ENCODE assay signal across 1 cellular context in the genomic region with DNA sequence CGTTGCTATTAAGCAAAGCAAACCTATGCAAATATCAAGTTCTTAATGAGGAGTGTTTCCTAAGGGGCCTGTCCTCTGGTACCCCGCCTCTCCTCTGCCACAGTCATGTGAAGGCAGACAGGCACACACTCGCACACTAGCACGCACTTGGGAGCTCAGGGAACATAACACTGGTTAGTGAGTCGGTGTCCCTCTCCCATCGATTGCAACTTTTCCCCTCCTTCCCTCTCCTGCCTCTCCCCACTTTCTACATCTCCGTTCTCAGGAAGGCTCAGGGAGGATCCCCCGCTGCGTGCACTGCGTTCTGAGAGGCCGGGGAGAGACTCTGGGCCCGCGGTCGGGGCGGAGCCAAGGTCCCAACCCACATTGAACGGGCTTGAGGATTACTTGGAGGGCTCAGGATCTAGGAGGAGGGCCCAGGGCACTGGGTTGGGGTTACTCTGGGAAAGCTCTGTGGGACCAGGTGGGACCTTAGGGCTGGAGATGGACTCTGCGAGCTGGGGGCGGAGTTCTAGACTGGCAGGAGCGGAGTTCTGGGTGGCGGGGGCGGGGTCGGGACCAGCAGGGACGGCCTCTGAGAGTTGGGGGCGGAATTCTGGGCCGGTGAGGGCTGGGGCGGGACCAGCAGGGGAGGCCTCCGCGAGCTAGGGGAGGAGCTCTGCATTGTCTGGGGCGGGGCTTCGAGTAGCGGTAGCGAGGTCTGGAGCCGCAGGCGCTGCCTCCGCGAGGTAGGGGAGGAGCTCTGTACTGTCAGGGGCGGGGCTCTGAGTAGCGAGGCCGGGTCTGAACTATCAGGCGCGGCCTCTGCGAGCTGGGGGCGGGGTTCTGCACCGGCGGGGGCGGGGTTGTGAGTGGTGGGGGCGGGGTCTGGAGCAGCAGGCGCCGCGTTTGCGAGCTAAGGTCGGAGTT.
TF ChIP-seq lines count a peak whose summit lies in the region.

No MANE protein-coding gene starts in this region.

TF ChIP-seq in K562, 482 proteins besides CTCF, POLR2A, EP300 and RAD21 (continued from another document and continues in another):
- TF ChIP-seq, protein P1, sequence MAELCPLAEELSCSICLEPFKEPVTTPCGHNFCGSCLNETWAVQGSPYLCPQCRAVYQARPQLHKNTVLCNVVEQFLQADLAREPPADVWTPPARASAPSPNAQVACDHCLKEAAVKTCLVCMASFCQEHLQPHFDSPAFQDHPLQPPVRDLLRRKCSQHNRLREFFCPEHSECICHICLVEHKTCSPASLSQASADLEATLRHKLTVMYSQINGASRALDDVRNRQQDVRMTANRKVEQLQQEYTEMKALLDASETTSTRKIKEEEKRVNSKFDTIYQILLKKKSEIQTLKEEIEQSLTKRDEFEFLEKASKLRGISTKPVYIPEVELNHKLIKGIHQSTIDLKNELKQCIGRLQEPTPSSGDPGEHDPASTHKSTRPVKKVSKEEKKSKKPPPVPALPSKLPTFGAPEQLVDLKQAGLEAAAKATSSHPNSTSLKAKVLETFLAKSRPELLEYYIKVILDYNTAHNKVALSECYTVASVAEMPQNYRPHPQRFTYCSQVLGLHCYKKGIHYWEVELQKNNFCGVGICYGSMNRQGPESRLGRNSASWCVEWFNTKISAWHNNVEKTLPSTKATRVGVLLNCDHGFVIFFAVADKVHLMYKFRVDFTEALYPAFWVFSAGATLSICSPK (IDR thresholded peaks at IDR 0.05; ENCODE audit: borderline replicate concordance): no peak
- TF ChIP-seq LCOR (CRISPR knock-in tag; IDR thresholded peaks at IDR 0.05): no peak; the same call in 1 of the 2 replicates
- TF ChIP-seq HDGF (IDR thresholded peaks at IDR 0.05): peak; percentile 72; the same call in 1 of the 2 replicates
- no peak; the same call in 1 of the 2 replicates for TF ChIP-seq AFF4 (CRISPR knock-in tag; IDR thresholded peaks at IDR 0.05)
- peak; percentile 53; the same call in 1 of the 2 replicates for TF ChIP-seq SMARCE1 (IDR thresholded peaks at IDR 0.05)
- TF ChIP-seq ZNF232 (CRISPR knock-in tag; IDR thresholded peaks at IDR 0.05): no peak
- no peak for TF ChIP-seq YBX1 (IDR thresholded peaks at IDR 0.05)
- TF ChIP-seq THAP12 (CRISPR knock-in tag; IDR thresholded peaks at IDR 0.05): 0 out of 2 replicates have a peak, but pooled peaks have one; percentile 6
- peak; percentile 32; the same call in 1 of the 2 replicates for TF ChIP-seq RAD51 (IDR thresholded peaks at IDR 0.05; ENCODE audit: borderline replicate concordance, low read depth)
- TF ChIP-seq, protein P2, sequence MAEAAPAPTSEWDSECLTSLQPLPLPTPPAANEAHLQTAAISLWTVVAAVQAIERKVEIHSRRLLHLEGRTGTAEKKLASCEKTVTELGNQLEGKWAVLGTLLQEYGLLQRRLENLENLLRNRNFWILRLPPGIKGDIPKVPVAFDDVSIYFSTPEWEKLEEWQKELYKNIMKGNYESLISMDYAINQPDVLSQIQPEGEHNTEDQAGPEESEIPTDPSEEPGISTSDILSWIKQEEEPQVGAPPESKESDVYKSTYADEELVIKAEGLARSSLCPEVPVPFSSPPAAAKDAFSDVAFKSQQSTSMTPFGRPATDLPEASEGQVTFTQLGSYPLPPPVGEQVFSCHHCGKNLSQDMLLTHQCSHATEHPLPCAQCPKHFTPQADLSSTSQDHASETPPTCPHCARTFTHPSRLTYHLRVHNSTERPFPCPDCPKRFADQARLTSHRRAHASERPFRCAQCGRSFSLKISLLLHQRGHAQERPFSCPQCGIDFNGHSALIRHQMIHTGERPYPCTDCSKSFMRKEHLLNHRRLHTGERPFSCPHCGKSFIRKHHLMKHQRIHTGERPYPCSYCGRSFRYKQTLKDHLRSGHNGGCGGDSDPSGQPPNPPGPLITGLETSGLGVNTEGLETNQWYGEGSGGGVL (CRISPR knock-in tag; IDR thresholded peaks at IDR 0.05): no peak
- no peak for TF ChIP-seq ZNF124 (CRISPR knock-in tag; IDR thresholded peaks at IDR 0.05)
- TF ChIP-seq CHCHD3 (CRISPR knock-in tag; IDR thresholded peaks at IDR 0.05): no peak
- no peak for TF ChIP-seq ZNF384 (IDR thresholded peaks at IDR 0.05; ENCODE audit: low read depth, low read length)
- no peak for TF ChIP-seq JUNB (CRISPR knock-in tag; conservative IDR thresholded peaks at IDR 0.05)
- no peak for TF ChIP-seq SMAD3 (CRISPR knock-in tag; conservative IDR thresholded peaks at IDR 0.05)
- no peak for TF ChIP-seq RB1 (IDR thresholded peaks at IDR 0.05; ENCODE audit: low read depth)
- TF ChIP-seq, protein P3, sequence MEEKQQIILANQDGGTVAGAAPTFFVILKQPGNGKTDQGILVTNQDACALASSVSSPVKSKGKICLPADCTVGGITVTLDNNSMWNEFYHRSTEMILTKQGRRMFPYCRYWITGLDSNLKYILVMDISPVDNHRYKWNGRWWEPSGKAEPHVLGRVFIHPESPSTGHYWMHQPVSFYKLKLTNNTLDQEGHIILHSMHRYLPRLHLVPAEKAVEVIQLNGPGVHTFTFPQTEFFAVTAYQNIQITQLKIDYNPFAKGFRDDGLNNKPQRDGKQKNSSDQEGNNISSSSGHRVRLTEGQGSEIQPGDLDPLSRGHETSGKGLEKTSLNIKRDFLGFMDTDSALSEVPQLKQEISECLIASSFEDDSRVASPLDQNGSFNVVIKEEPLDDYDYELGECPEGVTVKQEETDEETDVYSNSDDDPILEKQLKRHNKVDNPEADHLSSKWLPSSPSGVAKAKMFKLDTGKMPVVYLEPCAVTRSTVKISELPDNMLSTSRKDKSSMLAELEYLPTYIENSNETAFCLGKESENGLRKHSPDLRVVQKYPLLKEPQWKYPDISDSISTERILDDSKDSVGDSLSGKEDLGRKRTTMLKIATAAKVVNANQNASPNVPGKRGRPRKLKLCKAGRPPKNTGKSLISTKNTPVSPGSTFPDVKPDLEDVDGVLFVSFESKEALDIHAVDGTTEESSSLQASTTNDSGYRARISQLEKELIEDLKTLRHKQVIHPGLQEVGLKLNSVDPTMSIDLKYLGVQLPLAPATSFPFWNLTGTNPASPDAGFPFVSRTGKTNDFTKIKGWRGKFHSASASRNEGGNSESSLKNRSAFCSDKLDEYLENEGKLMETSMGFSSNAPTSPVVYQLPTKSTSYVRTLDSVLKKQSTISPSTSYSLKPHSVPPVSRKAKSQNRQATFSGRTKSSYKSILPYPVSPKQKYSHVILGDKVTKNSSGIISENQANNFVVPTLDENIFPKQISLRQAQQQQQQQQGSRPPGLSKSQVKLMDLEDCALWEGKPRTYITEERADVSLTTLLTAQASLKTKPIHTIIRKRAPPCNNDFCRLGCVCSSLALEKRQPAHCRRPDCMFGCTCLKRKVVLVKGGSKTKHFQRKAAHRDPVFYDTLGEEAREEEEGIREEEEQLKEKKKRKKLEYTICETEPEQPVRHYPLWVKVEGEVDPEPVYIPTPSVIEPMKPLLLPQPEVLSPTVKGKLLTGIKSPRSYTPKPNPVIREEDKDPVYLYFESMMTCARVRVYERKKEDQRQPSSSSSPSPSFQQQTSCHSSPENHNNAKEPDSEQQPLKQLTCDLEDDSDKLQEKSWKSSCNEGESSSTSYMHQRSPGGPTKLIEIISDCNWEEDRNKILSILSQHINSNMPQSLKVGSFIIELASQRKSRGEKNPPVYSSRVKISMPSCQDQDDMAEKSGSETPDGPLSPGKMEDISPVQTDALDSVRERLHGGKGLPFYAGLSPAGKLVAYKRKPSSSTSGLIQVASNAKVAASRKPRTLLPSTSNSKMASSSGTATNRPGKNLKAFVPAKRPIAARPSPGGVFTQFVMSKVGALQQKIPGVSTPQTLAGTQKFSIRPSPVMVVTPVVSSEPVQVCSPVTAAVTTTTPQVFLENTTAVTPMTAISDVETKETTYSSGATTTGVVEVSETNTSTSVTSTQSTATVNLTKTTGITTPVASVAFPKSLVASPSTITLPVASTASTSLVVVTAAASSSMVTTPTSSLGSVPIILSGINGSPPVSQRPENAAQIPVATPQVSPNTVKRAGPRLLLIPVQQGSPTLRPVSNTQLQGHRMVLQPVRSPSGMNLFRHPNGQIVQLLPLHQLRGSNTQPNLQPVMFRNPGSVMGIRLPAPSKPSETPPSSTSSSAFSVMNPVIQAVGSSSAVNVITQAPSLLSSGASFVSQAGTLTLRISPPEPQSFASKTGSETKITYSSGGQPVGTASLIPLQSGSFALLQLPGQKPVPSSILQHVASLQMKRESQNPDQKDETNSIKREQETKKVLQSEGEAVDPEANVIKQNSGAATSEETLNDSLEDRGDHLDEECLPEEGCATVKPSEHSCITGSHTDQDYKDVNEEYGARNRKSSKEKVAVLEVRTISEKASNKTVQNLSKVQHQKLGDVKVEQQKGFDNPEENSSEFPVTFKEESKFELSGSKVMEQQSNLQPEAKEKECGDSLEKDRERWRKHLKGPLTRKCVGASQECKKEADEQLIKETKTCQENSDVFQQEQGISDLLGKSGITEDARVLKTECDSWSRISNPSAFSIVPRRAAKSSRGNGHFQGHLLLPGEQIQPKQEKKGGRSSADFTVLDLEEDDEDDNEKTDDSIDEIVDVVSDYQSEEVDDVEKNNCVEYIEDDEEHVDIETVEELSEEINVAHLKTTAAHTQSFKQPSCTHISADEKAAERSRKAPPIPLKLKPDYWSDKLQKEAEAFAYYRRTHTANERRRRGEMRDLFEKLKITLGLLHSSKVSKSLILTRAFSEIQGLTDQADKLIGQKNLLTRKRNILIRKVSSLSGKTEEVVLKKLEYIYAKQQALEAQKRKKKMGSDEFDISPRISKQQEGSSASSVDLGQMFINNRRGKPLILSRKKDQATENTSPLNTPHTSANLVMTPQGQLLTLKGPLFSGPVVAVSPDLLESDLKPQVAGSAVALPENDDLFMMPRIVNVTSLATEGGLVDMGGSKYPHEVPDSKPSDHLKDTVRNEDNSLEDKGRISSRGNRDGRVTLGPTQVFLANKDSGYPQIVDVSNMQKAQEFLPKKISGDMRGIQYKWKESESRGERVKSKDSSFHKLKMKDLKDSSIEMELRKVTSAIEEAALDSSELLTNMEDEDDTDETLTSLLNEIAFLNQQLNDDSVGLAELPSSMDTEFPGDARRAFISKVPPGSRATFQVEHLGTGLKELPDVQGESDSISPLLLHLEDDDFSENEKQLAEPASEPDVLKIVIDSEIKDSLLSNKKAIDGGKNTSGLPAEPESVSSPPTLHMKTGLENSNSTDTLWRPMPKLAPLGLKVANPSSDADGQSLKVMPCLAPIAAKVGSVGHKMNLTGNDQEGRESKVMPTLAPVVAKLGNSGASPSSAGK (IDR thresholded peaks at IDR 0.05): no peak
- TF ChIP-seq PREB (CRISPR knock-in tag; IDR thresholded peaks at IDR 0.05): no peak
- TF ChIP-seq MITF (IDR thresholded peaks at IDR 0.05): no peak
- 0 out of 2 replicates have a peak, but pooled peaks have one; percentile 9 for TF ChIP-seq NCOA1 (IDR thresholded peaks at IDR 0.05; ENCODE audit: low read depth)
- peak; percentile 75 for TF ChIP-seq CXXC5 (CRISPR knock-in tag; IDR thresholded peaks at IDR 0.05)
- no peak for TF ChIP-seq SIRT6 (IDR thresholded peaks at IDR 0.05; ENCODE audit: low read depth, low read length)
- TF ChIP-seq SRSF1 (IDR thresholded peaks at IDR 0.05; ENCODE audit: low read depth, low read length): no peak
